Comparison of ENCODE assay signal across 8 cellular contexts in the genomic region with DNA sequence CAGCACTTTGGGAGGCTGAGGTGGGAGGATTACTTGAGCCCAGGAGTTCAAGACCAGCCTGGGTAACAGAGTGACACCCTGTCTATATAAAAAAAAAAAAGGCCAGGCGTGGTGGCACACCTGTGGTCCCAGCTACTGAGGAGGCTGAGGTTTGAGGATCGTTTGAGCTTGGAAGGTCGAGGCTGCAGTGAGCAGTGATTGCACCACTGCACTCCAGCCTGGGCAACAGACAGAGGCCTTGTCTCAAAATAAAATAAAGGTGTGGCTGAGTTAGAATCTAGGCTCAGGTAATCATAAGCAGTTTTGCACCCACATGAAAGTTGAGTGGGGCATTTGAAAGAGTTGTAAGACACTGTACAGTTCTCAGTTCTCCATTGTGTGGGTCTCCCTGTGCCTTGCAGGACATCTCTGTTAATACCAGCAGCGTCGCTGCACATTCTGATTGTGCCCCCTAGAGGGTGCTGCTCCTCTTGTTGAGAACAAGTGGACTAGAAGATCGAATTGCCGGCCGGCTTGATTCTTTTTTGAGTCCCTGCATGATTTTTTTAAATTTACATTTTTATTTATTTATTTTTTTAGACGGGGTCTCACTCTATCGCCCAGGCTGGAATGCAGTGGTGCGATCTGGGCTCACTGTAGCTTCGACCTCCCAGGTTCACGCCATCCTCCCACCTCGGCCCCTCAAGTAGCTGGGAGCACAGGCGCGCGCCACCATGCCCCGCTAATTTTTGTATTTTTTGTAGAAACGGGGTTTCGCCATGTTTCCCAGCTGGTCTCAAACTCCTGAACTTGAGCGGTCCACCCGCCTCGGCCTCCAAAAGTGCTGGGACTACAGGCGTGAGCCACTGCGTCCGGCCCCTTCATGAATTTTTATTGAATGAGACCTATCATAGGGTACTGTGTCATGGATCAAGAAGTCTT.
DNase-seq lines count a peak whose midpoint lies in the region; ATAC-seq lines count a peak whose summit lies in the region.

No MANE protein-coding gene starts in this region.

- DNase-seq in Right ventricle myocardium inferior (ENCODE audit: missing footprints) (peak; percentile 64), cardiac septum (ENCODE audit: low spot score) (no peak), NCI-H128 (lab: John Stamatoyannopoulos, UW; ENCODE audit: unreplicated experiment) (peak; percentile 21), T-helper 1 cell (peak; percentile 11 to 66 (median 25)), astrocyte of the hippocampus (ENCODE audit: low read depth, low spot score) (peak; percentile 75), iPS-NIHi11 (ENCODE audit: low spot score) (peak; percentile 42)
- peak; percentile 53 for DNase-seq in stimulated activated CD4-positive, alpha-beta T cell treated with anti-CD3 and anti-CD28 coated beads, Interleukin-1b, Interleukin-23, amount 100 ng/mL, for 48 hours

- ATAC-seq in Right ventricle myocardium inferior (no peak), HG02840 (IDR thresholded peaks at IDR 0.05; ENCODE audit: low FRiP score, unreplicated experiment) (peak; percentile 84)

- intact Hi-C loops in Right ventricle myocardium inferior (cut with DNase I): no loop called here
- intact Hi-C loops in cardiac septum (cut with DNase I): loop anchor here (5.0 to 10.0 kb wide), 2 partner anchors 98 to 241 kb away; no protein-coding TSS in a partner anchor
